In genomic region chr18:52310651-52311050, GRCh38 we compare ENCODE assay signal across 14 cellular contexts. TPM values are rescaled to one million over a fixed set of nuclear protein-coding genes. Genes with fewer than 3 reads are reported as not detected.
DNase-seq lines count a peak whose midpoint lies in the region; ATAC-seq and TF ChIP-seq lines count a peak whose summit lies in the region.
"Had no signal": no experiment of that assay in that cellular context is flagged by ENCODE, and none has a peak within 500 bp of the region (broad histone marks: within the 10 kb centered on the region; RNA-seq: fewer than 3 reads in every experiment).

No MANE protein-coding gene starts in this region.

- intact Hi-C loops in mammary epithelial cell (cut with micrococcal nuclease) (no loop called here), breast epithelium (cut with DNase I; ENCODE audit: low total_unique reads) (no loop called here)

- no peak for ATAC-seq in HG02610 (IDR thresholded peaks at IDR 0.05; ENCODE audit: unreplicated experiment)
- ATAC-seq: GM12878, HepG2 had no signal

- no peaks in the 10 kb centered on the region for H3K36me3 ChIP-seq in mammary epithelial cell (ENCODE audit: insufficient read depth, low read length)
- no peaks in the 10 kb centered on the region for H3K36me3 ChIP-seq in breast epithelium
- no peaks in the 10 kb centered on the region for H3K36me3 ChIP-seq in endodermal cell (ENCODE audit: control insufficient read depth, insufficient read depth, low read length)
- H3K36me3 ChIP-seq in mesendoderm (ENCODE audit: control insufficient read depth, insufficient read depth, low read length), result no peaks in the 10 kb centered on the region
- H3K36me3 ChIP-seq: BLaER1 treated with 17β-estradiol and CSF1 and Interleukin-3, amounts not matched to agents 10 nM and 100 nM had no signal

- H2AFZ ChIP-seq in mammary epithelial cell (ENCODE audit: low read depth, low read length), result peak overlapping the region; percentile 41
- H2AFZ ChIP-seq: GM23248 had no signal

- no peaks in the 10 kb centered on the region for H3K79me1 ChIP-seq in mesendoderm (ENCODE audit: low read length)

- H3K4me3 ChIP-seq in mammary epithelial cell (replicated peaks in 1 of 3; ENCODE audit: insufficient read depth in 1 of 3, low read depth in 2 of 3, low read length in 3 of 3), result no peak overlapping the region
- no peak overlapping the region for H3K4me3 ChIP-seq in breast epithelium
- no peak overlapping the region for H3K4me3 ChIP-seq in endodermal cell (ENCODE audit: low read length)
- H3K4me3 ChIP-seq in mesendoderm (ENCODE audit: low read length), result no peak overlapping the region
- H3K4me3 ChIP-seq: BLaER1 treated with 17β-estradiol and CSF1 and Interleukin-3, amounts not matched to agents 10 nM and 100 nM; GM12878; GM23248 had no signal

- H2BK120ac ChIP-seq in mesendoderm (ENCODE audit: low read depth, low read length), result no peak overlapping the region

- H4K5ac ChIP-seq in mesendoderm (ENCODE audit: low read length), result no peak overlapping the region

- TF ChIP-seq POLR2A in breast epithelium (IDR thresholded peaks at IDR 0.05), result no peak

- TF ChIP-seq CTCF in mammary epithelial cell (conservative IDR thresholded peaks at IDR 0.05 in 1 of 2, IDR thresholded peaks at IDR 0.05 in 1 of 2; ENCODE audit: extremely low read depth in 1 of 2, insufficient read depth in 1 of 2, low read depth in 1 of 2, low read length in 2 of 2), result no peak
- TF ChIP-seq CTCF in breast epithelium (IDR thresholded peaks at IDR 0.05), result no peak
- TF ChIP-seq CTCF in endodermal cell (conservative IDR thresholded peaks at IDR 0.05), result no peak

- H2BK15ac ChIP-seq in mesendoderm (replicated peaks; ENCODE audit: low read depth), result no peak overlapping the region

- peaks cover 9% of the 10 kb centered on the region for H3K9me3 Mint-ChIP-seq in endodermal cell

- in situ Hi-C loops in mammary epithelial cell (cut with MboI; ENCODE audit: low sequenced_read_pairs in 2 of 2), result no loop called here
- in situ Hi-C loops in G401 (cut with HindIII; ENCODE audit: low sequenced_read_pairs), result no loop called here

- dilution Hi-C loops in mammary epithelial cell (cut with HindIII; ENCODE audit: low sequenced_read_pairs), result no loop called here

- WGBS in mammary epithelial cell (ENCODE audit: low coverage, missing lambda C conversion rate), result 71% methylated on average over 2 of the region's 2 CpGs
- 88 to 90% methylated on average over 2 of the region's 2 CpGs for WGBS in endodermal cell (ENCODE audit: insufficient coverage in 1 of 2, insufficient read length in 1 of 2), 2 experiments
- no CpG with 5 or more reads among the region's 2 CpGs for WGBS in mesendoderm (ENCODE audit: extremely low coverage, insufficient coverage, low lambda C conversion rate)

- H3K27ac ChIP-seq in mammary epithelial cell (ENCODE audit: insufficient read depth, low read depth, low read length) (no peak overlapping the region), breast epithelium (no peak overlapping the region), endodermal cell (ENCODE audit: low read depth, low read length) (no peak overlapping the region), mesendoderm (ENCODE audit: low read depth, low read length) (no peak overlapping the region)
- H3K27ac ChIP-seq: BLaER1 treated with 17β-estradiol and CSF1 and Interleukin-3, amounts not matched to agents 10 nM and 100 nM; GM23248 had no signal

- H3K9ac ChIP-seq in mammary epithelial cell (ENCODE audit: insufficient read depth, low read length) (no peak overlapping the region), endodermal cell (ENCODE audit: extremely low read depth, low read length, poor library complexity, severe bottlenecking) (no peak overlapping the region), mesendoderm (ENCODE audit: low read length) (no peak overlapping the region)
- H3K9ac ChIP-seq: BLaER1 treated with 17β-estradiol and CSF1 and Interleukin-3, amounts not matched to agents 10 nM and 100 nM; GM23248 had no signal

- H3K9me3 ChIP-seq in mammary epithelial cell (replicated peaks; ENCODE audit: insufficient read depth, low read length) (no peaks in the 10 kb centered on the region), breast epithelium (no peaks in the 10 kb centered on the region), endodermal cell (ENCODE audit: control insufficient read depth, low read length) (no peaks in the 10 kb centered on the region)

- peaks cover 16% of the 10 kb centered on the region for H3K4me1 Mint-ChIP-seq in endodermal cell
- H3K4me1 Mint-ChIP-seq: CD4-positive, CD25-positive, alpha-beta regulatory T cell had no signal

- H3K79me2 ChIP-seq in mammary epithelial cell (ENCODE audit: insufficient read depth, low read length) (no peaks in the 10 kb centered on the region), mesendoderm (ENCODE audit: control insufficient read depth, insufficient read depth, low read length) (no peaks in the 10 kb centered on the region)

- H2AK5ac ChIP-seq in mesendoderm (ENCODE audit: low read length), result no peak overlapping the region

- H3K4me2 ChIP-seq in mammary epithelial cell (ENCODE audit: insufficient read depth, low read depth, low read length) (no peak overlapping the region), mesendoderm (ENCODE audit: low read length) (no peak overlapping the region)
- H3K4me2 ChIP-seq: BLaER1 treated with 17β-estradiol and CSF1 and Interleukin-3, amounts not matched to agents 10 nM and 100 nM had no signal

- no peak overlapping the region for H3K27ac Mint-ChIP-seq in endodermal cell

- CTCF ChIA-PET in mammary epithelial cell (lab: Charles Lee; ENCODE audit: low non-redundant PET), result no interaction called here

- H3K4me3 Mint-ChIP-seq in endodermal cell, result no peak overlapping the region
- H3K4me3 Mint-ChIP-seq: CD4-positive, CD25-positive, alpha-beta regulatory T cell; H9 had no signal

- H3K18ac ChIP-seq in mesendoderm (ENCODE audit: low read length), result no peak overlapping the region

- no peaks in the 10 kb centered on the region for H3K27me3 Mint-ChIP-seq in endodermal cell (ENCODE audit: insufficient read depth)

- no TSS peak for BruUV-seq in mammary epithelial cell (replicated peaks; lab: Mats Ljungman, UMichigan)

- H3K36me3 Mint-ChIP-seq in endodermal cell (ENCODE audit: low read depth), result no peaks in the 10 kb centered on the region
- H3K36me3 Mint-ChIP-seq: CD4-positive, CD25-positive, alpha-beta regulatory T cell had no signal

- H3K27me3 ChIP-seq in mammary epithelial cell (ENCODE audit: insufficient read depth, low read length), result no peaks in the 10 kb centered on the region
- H3K27me3 ChIP-seq in breast epithelium, result no peaks in the 10 kb centered on the region
- H3K27me3 ChIP-seq in endodermal cell (ENCODE audit: control insufficient read depth, insufficient read depth, low read length, poor library complexity, severe bottlenecking), result no peaks in the 10 kb centered on the region
- H3K27me3 ChIP-seq in mesendoderm (ENCODE audit: insufficient read depth, low read length, poor library complexity), result no peaks in the 10 kb centered on the region
- H3K27me3 ChIP-seq: BLaER1 treated with 17β-estradiol and CSF1 and Interleukin-3, amounts not matched to agents 10 nM and 100 nM had no signal

- no peak overlapping the region for H3K4ac ChIP-seq in mesendoderm (ENCODE audit: low read depth, low read length)

- H3K4me1 ChIP-seq in mammary epithelial cell (ENCODE audit: insufficient read depth, low read length), result peaks cover 33% of the 10 kb centered on the region
- H3K4me1 ChIP-seq in breast epithelium, result no peaks in the 10 kb centered on the region
- H3K4me1 ChIP-seq in endodermal cell (ENCODE audit: control insufficient read depth, insufficient read depth, low read length), result no peaks in the 10 kb centered on the region
- H3K4me1 ChIP-seq in mesendoderm (ENCODE audit: control insufficient read depth, low read depth, low read length), result no peaks in the 10 kb centered on the region
- H3K4me1 ChIP-seq: BLaER1 treated with 17β-estradiol and CSF1 and Interleukin-3, amounts not matched to agents 10 nM and 100 nM had no signal

- H3K56ac ChIP-seq in mesendoderm (ENCODE audit: low read length), result no peak overlapping the region

- H3K23ac ChIP-seq in mesendoderm (ENCODE audit: low read length), result no peak overlapping the region

- DNase-seq in mammary epithelial cell, result peak; percentile 11
- no peak for DNase-seq in breast epithelium (ENCODE audit: low spot score in 2 of 2)
- peak; percentile 53 for DNase-seq in endodermal cell
- DNase-seq in mesendoderm, result peak; percentile 47
- DNase-seq in G401 (ENCODE audit: low spot score), result no peak
- no peak for DNase-seq in activated effector memory CD4-positive, alpha-beta T cell treated with anti-CD3 and anti-CD28 coated beads, Interleukin-2, amount 50 U/mL, for 16 hours
- DNase-seq: ACHN; CD4-positive, CD25-positive, alpha-beta regulatory T cell; GM23248; H9 had no signal

- no peaks in the 10 kb centered on the region for H4K20me1 ChIP-seq in mammary epithelial cell (ENCODE audit: insufficient read depth, low read length)
- H4K20me1 ChIP-seq: BLaER1 treated with 17β-estradiol and CSF1 and Interleukin-3, amounts not matched to agents 10 nM and 100 nM had no signal

- H4K8ac ChIP-seq in mesendoderm (ENCODE audit: low read depth, low read length), result no peak overlapping the region

- H2BK5ac ChIP-seq in mesendoderm (ENCODE audit: low read length), result no peak overlapping the region

RNA-seq across cellular contexts. Expression of gene DCC, which starts 29.3 kb away (rescaled TPM):
- total RNA-seq in mammary epithelial cell (not detected), breast epithelium (1 to 10 TPM in 1 of 3 donors, under 1 TPM in 2; under 0.01 to 1.6 (median 0.15) TPM), endodermal cell (under 1 TPM; 0.77 to 0.97 TPM)
- not detected for polyA plus RNA-seq in mammary epithelial cell
- polyA minus RNA-seq in mammary epithelial cell, result not detected
- polyA plus RNA-seq in endodermal cell (2013, experiment 1 of 2), result 73.3 TPM
- polyA plus RNA-seq in endodermal cell (2013, experiment 2 of 2), result 64.3 TPM
- 0.25 TPM for polyA plus RNA-seq in mesendoderm (2013, experiment 1 of 2)
- 0.27 TPM for polyA plus RNA-seq in mesendoderm (2013, experiment 2 of 2)
- not detected in 2 replicates for total RNA-seq in G401 (2014; rRNA removed; shearing (Covaris generic))
- total RNA-seq: CD4-positive, CD25-positive, alpha-beta regulatory T cell; GM12878; GM23248; HepG2 had no signal
- polyA plus RNA-seq: CD4-positive, CD25-positive, alpha-beta regulatory T cell; GM23248; HepG2 had no signal

Comparison
In these comparisons a context has a peak if more than half of its experiments do, and no peak if none do; other contexts are left out.
1. DNase-seq: peak in mammary epithelial cell (single experiment), endodermal cell (single experiment) and mesendoderm (single experiment); none in breast epithelium (0 of 2), G401 (single experiment) and activated effector memory CD4-positive, alpha-beta T cell treated with anti-CD3 and anti-CD28 coated beads, Interleukin-2, amount 50 U/mL, for 16 hours (single experiment).